ENCODE assay signal across 8 cellular contexts in genomic region chr5:75668988-75669760, GRCh38. TPM values are rescaled to one million over a fixed set of nuclear protein-coding genes. Genes with fewer than 3 reads are reported as not detected.
A peak's percentile ranks its signal among the peaks of the same experiment; 100 is the strongest.
DNase-seq lines count a peak whose midpoint lies in the region; ATAC-seq and TF ChIP-seq lines count a peak whose summit lies in the region.

No MANE protein-coding gene starts in this region.

- H3K4me3 Mint-ChIP-seq in activated CD4-positive, alpha-beta memory T cell treated with anti-CD3 and anti-CD28 coated beads, Interleukin-2, amount 10 ng/mL, durations not matched to agents 7 days and 5 days = peak overlapping the region; percentile 68
- peak overlapping the region; percentile 28 for H3K4me3 Mint-ChIP-seq in glutamatergic neuron (ENCODE audit: unreplicated experiment)

- TF ChIP-seq CTCF in glutamatergic neuron (IDR thresholded peaks at IDR 0.05; ENCODE audit: partially characterized antibody, unreplicated experiment) = no peak

- peaks cover 35% of the 10 kb centered on the region for H3K4me1 Mint-ChIP-seq in activated CD4-positive, alpha-beta memory T cell treated with anti-CD3 and anti-CD28 coated beads, Interleukin-2, amount 10 ng/mL, durations not matched to agents 7 days and 5 days
- H3K4me1 Mint-ChIP-seq in glutamatergic neuron (ENCODE audit: low read depth, unreplicated experiment) = peaks cover 16% of the 10 kb centered on the region

- POLR2A ChIA-PET in activated CD4-positive, alpha-beta memory T cell treated with anti-CD3 and anti-CD28 coated beads, Interleukin-2, amount 10 ng/mL, durations not matched to agents 7 days and 5 days (lab: Charles Lee) = interaction anchor here (0.8 to 1.8 kb wide), 7 partner anchors 9 to 332 kb away, joined by 3 to 11 read pairs (median 6); partner anchors contain the start of genes CERT1, HMGCR, POC5 and POLK

- H3K36me3 Mint-ChIP-seq in activated CD4-positive, alpha-beta memory T cell treated with anti-CD3 and anti-CD28 coated beads, Interleukin-2, amount 10 ng/mL, durations not matched to agents 7 days and 5 days (ENCODE audit: low read depth) = peaks cover 19% of the 10 kb centered on the region
- peaks cover 5% of the 10 kb centered on the region for H3K36me3 Mint-ChIP-seq in glutamatergic neuron (ENCODE audit: unreplicated experiment)

- peak; percentile 95 for ATAC-seq in GM18867 (IDR thresholded peaks at IDR 0.05; ENCODE audit: unreplicated experiment)
- ATAC-seq in HG03064 (IDR thresholded peaks at IDR 0.05; ENCODE audit: low read depth, unreplicated experiment) = peak; percentile 86

- CTCF ChIA-PET in activated CD4-positive, alpha-beta memory T cell treated with anti-CD3 and anti-CD28 coated beads, Interleukin-2, amount 10 ng/mL, durations not matched to agents 7 days and 5 days (lab: Charles Lee) = interaction anchor here (0.9 to 1.7 kb wide), 4 partner anchors 10 to 433 kb away, joined by 3 to 16 read pairs (median 8); partner anchors contain the start of gene ANKRD31

- DNase-seq in Ammon's horn (ENCODE audit: low spot score) = peak; percentile 41
- DNase-seq in NCI-H226 = peak; percentile 72
- peak; percentile 73 for DNase-seq in activated CD4-positive, alpha-beta memory T cell treated with anti-CD3 and anti-CD28 coated beads, Interleukin-2, amount 10 ng/mL, durations not matched to agents 7 days and 5 days
- no peak for DNase-seq in glutamatergic neuron
- peak in 3 of 4 experiments; percentile 7 to 52 (median 26) for DNase-seq in stimulated activated CD4-positive, alpha-beta T cell treated with anti-CD3 and anti-CD28 coated beads, Interleukin-1b, Interleukin-23, amount 100 ng/mL, for 24 hours (ENCODE audit: low read depth in 4 of 4, low spot score in 1 of 4)
- DNase-seq in hypothalamus (lab: John Stamatoyannopoulos, UW) = no peak

- H3K9me3 Mint-ChIP-seq in activated CD4-positive, alpha-beta memory T cell treated with anti-CD3 and anti-CD28 coated beads, Interleukin-2, amount 10 ng/mL, durations not matched to agents 7 days and 5 days = no peaks in the 10 kb centered on the region
- H3K9me3 Mint-ChIP-seq in glutamatergic neuron (ENCODE audit: unreplicated experiment) = no peaks in the 10 kb centered on the region

- H3K27me3 Mint-ChIP-seq in activated CD4-positive, alpha-beta memory T cell treated with anti-CD3 and anti-CD28 coated beads, Interleukin-2, amount 10 ng/mL, durations not matched to agents 7 days and 5 days = no peaks in the 10 kb centered on the region
- H3K27me3 Mint-ChIP-seq in glutamatergic neuron (ENCODE audit: unreplicated experiment) = peaks cover 1% of the 10 kb centered on the region

- peak overlapping the region; percentile 83 for H3K27ac Mint-ChIP-seq in activated CD4-positive, alpha-beta memory T cell treated with anti-CD3 and anti-CD28 coated beads, Interleukin-2, amount 10 ng/mL, durations not matched to agents 7 days and 5 days
- no peak overlapping the region for H3K27ac Mint-ChIP-seq in glutamatergic neuron (ENCODE audit: unreplicated experiment)

RNA-seq across cellular contexts. Expression of gene POC5, which starts 48.1 kb away (rescaled TPM):
- total RNA-seq in activated CD4-positive, alpha-beta memory T cell treated with anti-CD3 and anti-CD28 coated beads, Interleukin-2, amount 10 ng/mL, durations not matched to agents 7 days and 5 days = 10 to 100 TPM; 21.5 TPM
- 21.5 TPM for total RNA-seq in glutamatergic neuron (ENCODE audit: unreplicated experiment)

RNA-seq across cellular contexts. Expression of gene ANKDD1B, which starts 57.9 kb away (rescaled TPM):
- under 1 TPM in 1 of 2 experiments, not detected in 1; 0.18 TPM for total RNA-seq in activated CD4-positive, alpha-beta memory T cell treated with anti-CD3 and anti-CD28 coated beads, Interleukin-2, amount 10 ng/mL, durations not matched to agents 7 days and 5 days
- 2.3 TPM for total RNA-seq in glutamatergic neuron (ENCODE audit: unreplicated experiment)

Comparison
In these comparisons a context has a peak if more than half of its experiments do, and no peak if none do; other contexts are left out.
1. DNase-seq: peak in Ammon's horn (single experiment), NCI-H226 (single experiment), activated CD4-positive, alpha-beta memory T cell treated with anti-CD3 and anti-CD28 coated beads, Interleukin-2, amount 10 ng/mL, durations not matched to agents 7 days and 5 days (single experiment) and stimulated activated CD4-positive, alpha-beta T cell treated with anti-CD3 and anti-CD28 coated beads, Interleukin-1b, Interleukin-23, amount 100 ng/mL, for 24 hours (3 of 4); none in glutamatergic neuron (single experiment) and hypothalamus (0 of 51).